Comparison of ENCODE assay signal across 20 cellular contexts in the genomic region with DNA sequence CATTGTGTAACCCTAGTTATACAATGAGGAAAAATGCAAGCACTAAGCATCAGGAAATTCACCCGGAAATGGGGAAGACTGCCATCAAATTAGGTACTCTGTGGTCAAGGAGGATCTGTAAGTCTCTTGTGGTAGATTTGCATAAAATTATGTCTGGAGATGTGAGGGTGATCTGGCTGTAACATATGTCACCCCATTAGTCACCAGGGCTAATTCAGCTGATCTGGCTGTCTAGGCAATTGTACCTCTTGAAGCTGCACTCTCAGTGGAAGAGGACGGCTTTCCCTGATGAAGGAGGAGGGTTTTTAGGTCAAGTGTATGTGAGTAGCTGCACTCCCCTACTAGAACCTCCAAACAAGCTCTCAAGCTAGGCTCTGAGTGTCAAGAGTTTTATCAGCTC. TPM values are rescaled to one million over a fixed set of nuclear protein-coding genes. Genes with fewer than 3 reads are reported as not detected.
A peak's percentile ranks its signal among the peaks of the same experiment; 100 is the strongest.
DNase-seq lines count a peak whose midpoint lies in the region; ATAC-seq and TF ChIP-seq lines count a peak whose summit lies in the region.
"Had no signal": no experiment of that assay in that cellular context is flagged by ENCODE, and none has a peak within 500 bp of the region (broad histone marks: within the 10 kb centered on the region; RNA-seq: fewer than 3 reads in every experiment).

No MANE protein-coding gene starts in this region.

- no peak for TF ChIP-seq CTCF in C4-2B (conservative IDR thresholded peaks at IDR 0.05)

- peak; percentile 71 for ATAC-seq in GM19328 (IDR thresholded peaks at IDR 0.05; ENCODE audit: unreplicated experiment)
- peak; percentile 49 for ATAC-seq in HG03175 (IDR thresholded peaks at IDR 0.05; ENCODE audit: unreplicated experiment)
- ATAC-seq: heart right ventricle, sciatic nerve had no signal

- peak; percentile 99 for DNase-seq in NCI-H524 treated with DMSO at 0.1 percent for 48 hours (lab: John Stamatoyannopoulos, UW)
- no peak for DNase-seq in NCI-H2081 treated with DMSO at 0.1 percent for 48 hours (lab: John Stamatoyannopoulos, UW)
- DNase-seq in H4 (ENCODE audit: low spot score) = no peak
- DNase-seq in NCI-H345 (lab: John Stamatoyannopoulos, UW) = no peak
- DNase-seq in Kasumi-1 (lab: John Stamatoyannopoulos, UW) = no peak
- DNase-seq: activated CD8-positive, alpha-beta memory T cell treated with anti-CD3 and anti-CD28 coated beads for 24 hours; CD4-positive, alpha-beta memory T cell; dermis blood vessel endothelial cell; esophagus squamous epithelium; heart right ventricle; kidney; midbrain; NCI-H1105; tibial artery had no signal

- peak overlapping the region; percentile 51 for H3K27ac ChIP-seq in C4-2B
- H3K27ac ChIP-seq: esophagus squamous epithelium, heart right ventricle, tibial artery had no signal

RNA-seq across cellular contexts. Expression of a gene that starts 14.8 kb away (rescaled TPM):
- not detected in 2 replicates for total RNA-seq in H4 (2014; rRNA removed; shearing (Covaris generic))
- total RNA-seq: A673; CD4-positive, alpha-beta memory T cell; dermis blood vessel endothelial cell; esophagus squamous epithelium; G401; heart right ventricle; kidney; sciatic nerve had no signal
